Comparison of ENCODE assay signal across 16 cellular contexts in the genomic region with DNA sequence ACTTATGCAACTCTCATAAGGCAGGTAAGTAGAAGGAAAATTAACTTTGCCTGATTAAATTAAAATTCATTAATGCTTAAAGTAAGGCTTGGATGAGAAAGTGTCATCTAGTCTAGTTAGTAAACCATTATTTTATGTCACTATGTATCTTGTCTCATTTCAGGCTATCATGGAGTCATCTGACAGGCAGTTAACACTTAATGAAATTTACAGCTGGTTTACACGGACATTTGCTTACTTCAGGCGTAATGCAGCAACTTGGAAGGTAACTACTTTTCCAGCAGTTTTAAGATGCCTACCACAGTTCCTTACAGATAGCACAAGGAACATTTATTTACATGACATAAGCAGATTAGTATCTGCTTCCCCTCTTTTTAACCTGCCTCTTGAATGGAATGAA.
DNase-seq lines count a peak whose midpoint lies in the region; ATAC-seq and TF ChIP-seq lines count a peak whose summit lies in the region.
"Had no signal": no experiment of that assay in that cellular context is flagged by ENCODE, and none has a peak within 500 bp of the region (broad histone marks: within the 10 kb centered on the region; RNA-seq: fewer than 3 reads in every experiment).

No MANE protein-coding gene starts in this region.

- CTCF ChIA-PET in HEK293T (lab: Yijun Ruan, JAX) = no interaction called here

- H3K4me3 Mint-ChIP-seq in GM23338 (no peak overlapping the region), mesothelial cell of epicardium (no peak overlapping the region)
- no peak overlapping the region for H3K4me3 Mint-ChIP-seq in stimulated activated memory B cell treated with anti-CD40 and anti-IgM and Interleukin-4, amounts not matched to agents 10 μg/mL and 1 μg/mL and 100 μg/mL, for 72 hours
- H3K4me3 Mint-ChIP-seq: CD8-positive, alpha-beta memory T cell had no signal

- no peaks in the 10 kb centered on the region for H3F3A ChIP-seq in GM23338 (replicated peaks; ENCODE audit: low read depth)

- H3K9me2 ChIP-seq in GM23338 (ENCODE audit: insufficient read depth) = no peaks in the 10 kb centered on the region
- H3K9me2 ChIP-seq: SK-N-SH had no signal

- H3K27me3 ChIP-seq in GM23338 (ENCODE audit: insufficient read depth) = no peaks in the 10 kb centered on the region
- no peaks in the 10 kb centered on the region for H3K27me3 ChIP-seq in endocrine pancreas (ENCODE audit: control insufficient read depth, insufficient read depth, low read length)
- no peaks in the 10 kb centered on the region for H3K27me3 ChIP-seq in H7 (ENCODE audit: control insufficient read depth, insufficient read depth, low read length)
- H3K27me3 ChIP-seq: BLaER1 treated with 17β-estradiol and CSF1 and Interleukin-3, amounts not matched to agents 10 nM and 100 nM had no signal

- no peak for ATAC-seq in GM23338
- no peak for ATAC-seq in stimulated activated memory B cell treated with anti-CD40 and anti-IgM and Interleukin-4, amounts not matched to agents 10 μg/mL and 1 μg/mL and 100 μg/mL, for 72 hours
- ATAC-seq: HCT116 had no signal

- TF ChIP-seq CTCF in GM23338 (conservative IDR thresholded peaks at IDR 0.05; ENCODE audit: low read depth in 2 of 2) = no peak
- no peak for TF ChIP-seq CTCF in mesothelial cell of epicardium (IDR thresholded peaks at IDR 0.05; ENCODE audit: unreplicated experiment)

- H3K4me1 Mint-ChIP-seq in GM23338 (peaks cover 50% of the 10 kb centered on the region), mesothelial cell of epicardium (peaks cover 43% of the 10 kb centered on the region)
- no peaks in the 10 kb centered on the region for H3K4me1 Mint-ChIP-seq in stimulated activated memory B cell treated with anti-CD40 and anti-IgM and Interleukin-4, amounts not matched to agents 10 μg/mL and 1 μg/mL and 100 μg/mL, for 72 hours
- H3K4me1 Mint-ChIP-seq: CD8-positive, alpha-beta memory T cell had no signal

- H3K9ac ChIP-seq in endocrine pancreas (ENCODE audit: control insufficient read depth, insufficient read depth, low read length) = no peak overlapping the region
- H3K9ac ChIP-seq: BLaER1 treated with 17β-estradiol and CSF1 and Interleukin-3, amounts not matched to agents 10 nM and 100 nM; GM23248; SK-N-SH had no signal

- POLR2A ChIA-PET in HEK293T (lab: Yijun Ruan, JAX) = interaction anchor here (1.4 to 1.8 kb wide), 2 partner anchors 574 to 575 kb away, joined by 3 to 5 read pairs; no protein-coding TSS in a partner anchor

- H3K27me3 Mint-ChIP-seq in GM23338 (ENCODE audit: insufficient read depth, low read depth, poor library complexity) (no peaks in the 10 kb centered on the region), mesothelial cell of epicardium (ENCODE audit: low read depth) (peaks cover 5% of the 10 kb centered on the region)
- no peaks in the 10 kb centered on the region for H3K27me3 Mint-ChIP-seq in stimulated activated memory B cell treated with anti-CD40 and anti-IgM and Interleukin-4, amounts not matched to agents 10 μg/mL and 1 μg/mL and 100 μg/mL, for 72 hours

- peak overlapping the region; percentile 64; the same call in 1 of the 2 replicates for H3K27ac ChIP-seq in GM23338 (ENCODE audit: low read depth)
- H3K27ac ChIP-seq: BLaER1 treated with 17β-estradiol and CSF1 and Interleukin-3, amounts not matched to agents 10 nM and 100 nM; GM23248 had no signal

- H3K9me3 Mint-ChIP-seq in GM23338 (no peaks in the 10 kb centered on the region), mesothelial cell of epicardium (no peaks in the 10 kb centered on the region)
- H3K9me3 Mint-ChIP-seq in stimulated activated memory B cell treated with anti-CD40 and anti-IgM and Interleukin-4, amounts not matched to agents 10 μg/mL and 1 μg/mL and 100 μg/mL, for 72 hours = no peaks in the 10 kb centered on the region
- H3K9me3 Mint-ChIP-seq: CD8-positive, alpha-beta memory T cell had no signal

- H2AFZ ChIP-seq in GM23338 = no peak overlapping the region
- H2AFZ ChIP-seq: GM23248 had no signal

- no peaks in the 10 kb centered on the region for H3K36me3 Mint-ChIP-seq in GM23338 (ENCODE audit: low read depth)
- H3K36me3 Mint-ChIP-seq in mesothelial cell of epicardium = no peaks in the 10 kb centered on the region
- no peaks in the 10 kb centered on the region for H3K36me3 Mint-ChIP-seq in stimulated activated memory B cell treated with anti-CD40 and anti-IgM and Interleukin-4, amounts not matched to agents 10 μg/mL and 1 μg/mL and 100 μg/mL, for 72 hours
- H3K36me3 Mint-ChIP-seq: CD8-positive, alpha-beta memory T cell had no signal

- H3K27ac Mint-ChIP-seq in GM23338 = peak overlapping the region; percentile 66; the same call in 1 of the 2 replicates
- peak overlapping the region; percentile 68 for H3K27ac Mint-ChIP-seq in mesothelial cell of epicardium
- H3K27ac Mint-ChIP-seq in stimulated activated memory B cell treated with anti-CD40 and anti-IgM and Interleukin-4, amounts not matched to agents 10 μg/mL and 1 μg/mL and 100 μg/mL, for 72 hours = no peak overlapping the region
- H3K27ac Mint-ChIP-seq: CD8-positive, alpha-beta memory T cell had no signal

- H3K4me1 ChIP-seq in GM23338 (ENCODE audit: insufficient read depth) (peaks cover 61% of the 10 kb centered on the region), endocrine pancreas (ENCODE audit: control insufficient read depth, insufficient read depth, low read length) (peaks cover 50% of the 10 kb centered on the region)

- no peaks in the 10 kb centered on the region for H3K79me2 ChIP-seq in GM23338 (replicated peaks; ENCODE audit: insufficient read depth)

- peak overlapping the region; percentile 50 for H3K4me2 ChIP-seq in GM23338
- H3K4me2 ChIP-seq: SK-N-SH had no signal

- H3K36me3 ChIP-seq in GM23338 (ENCODE audit: insufficient read depth) = no peaks in the 10 kb centered on the region
- no peaks in the 10 kb centered on the region for H3K36me3 ChIP-seq in endocrine pancreas (ENCODE audit: control insufficient read depth, insufficient read depth, low read length)
- H3K36me3 ChIP-seq in H7 (replicated peaks; ENCODE audit: control insufficient read depth, insufficient read depth, low read length) = no peaks in the 10 kb centered on the region
- H3K36me3 ChIP-seq: BLaER1 treated with 17β-estradiol and CSF1 and Interleukin-3, amounts not matched to agents 10 nM and 100 nM had no signal

- H3K4me3 ChIP-seq in GM23338 (no peak overlapping the region), endocrine pancreas (ENCODE audit: control insufficient read depth, insufficient read depth, low read length) (peak overlapping the region; percentile 72), H7 (ENCODE audit: insufficient read depth, low read depth, low read length) (no peak overlapping the region)
- H3K4me3 ChIP-seq: BLaER1 treated with 17β-estradiol and CSF1 and Interleukin-3, amounts not matched to agents 10 nM and 100 nM; GM23248 had no signal

- DNase-seq in GM23338 (ENCODE audit: low spot score) (no peak), HEK293T (ENCODE audit: extremely low spot score) (no peak), mesothelial cell of epicardium (ENCODE audit: low spot score in 2 of 2, unreplicated experiment in 2 of 2) (no peak), DMS153 treated with DMSO at 0.1 percent for 48 hours (lab: John Stamatoyannopoulos, UW; ENCODE audit: unreplicated experiment) (no peak), H7 (no peak)
- DNase-seq: CD8-positive, alpha-beta memory T cell; DND-41; GM23248; NCI-H2227 treated with DMSO at 0.1 percent for 48 hours; NK-92 treated with Interleukin-12 subunit alpha and Interleukin-12 subunit beta, amount 100 ng/mL, for 24 hours; Right ventricle myocardium superior; SK-N-SH had no signal

- no peaks in the 10 kb centered on the region for H4K20me1 ChIP-seq in GM23338 (replicated peaks; ENCODE audit: insufficient read depth)
- H4K20me1 ChIP-seq: BLaER1 treated with 17β-estradiol and CSF1 and Interleukin-3, amounts not matched to agents 10 nM and 100 nM had no signal

- H3K9me3 ChIP-seq in endocrine pancreas (ENCODE audit: control insufficient read depth, low read length) = no peaks in the 10 kb centered on the region
- H3K9me3 ChIP-seq: BLaER1 treated with 17β-estradiol and CSF1 and Interleukin-3, amounts not matched to agents 10 nM and 100 nM; SK-N-SH had no signal

TF ChIP-seq in GM23338, 12 proteins besides CTCF, POLR2A, EP300 and RAD21 (continues in another document):
- TF ChIP-seq EZH2 (IDR thresholded peaks at IDR 0.05; ENCODE audit: low read depth, unreplicated experiment) (no peak), ZNF331 (CRISPR knock-in tag; IDR thresholded peaks at IDR 0.05; ENCODE audit: low read depth) (no peak), ZNF114 (CRISPR knock-in tag; IDR thresholded peaks at IDR 0.05) (no peak), JUNB (IDR thresholded peaks at IDR 0.05; ENCODE audit: unreplicated experiment) (no peak), POLR2AphosphoS5 (IDR thresholded peaks at IDR 0.05; ENCODE audit: low read depth) (no peak), NANOG (IDR thresholded peaks at IDR 0.05; ENCODE audit: borderline replicate concordance) (no peak), STAT1 (IDR thresholded peaks at IDR 0.05; ENCODE audit: unreplicated experiment) (no peak), EZH2phosphoT487 (IDR thresholded peaks at IDR 0.05; ENCODE audit: unreplicated experiment) (no peak)

TF ChIP-seq in HEK293T, 16 proteins besides CTCF, POLR2A, EP300 and RAD21:
- TF ChIP-seq ZNF384 (IDR thresholded peaks at IDR 0.05) = no peak
- TF ChIP-seq, protein P1, sequence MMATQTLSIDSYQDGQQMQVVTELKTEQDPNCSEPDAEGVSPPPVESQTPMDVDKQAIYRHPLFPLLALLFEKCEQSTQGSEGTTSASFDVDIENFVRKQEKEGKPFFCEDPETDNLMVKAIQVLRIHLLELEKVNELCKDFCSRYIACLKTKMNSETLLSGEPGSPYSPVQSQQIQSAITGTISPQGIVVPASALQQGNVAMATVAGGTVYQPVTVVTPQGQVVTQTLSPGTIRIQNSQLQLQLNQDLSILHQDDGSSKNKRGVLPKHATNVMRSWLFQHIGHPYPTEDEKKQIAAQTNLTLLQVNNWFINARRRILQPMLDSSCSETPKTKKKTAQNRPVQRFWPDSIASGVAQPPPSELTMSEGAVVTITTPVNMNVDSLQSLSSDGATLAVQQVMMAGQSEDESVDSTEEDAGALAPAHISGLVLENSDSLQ (IDR thresholded peaks at IDR 0.05) = peak; percentile 82
- TF ChIP-seq ARNT (IDR thresholded peaks at IDR 0.05) = peak; percentile 54; the same call in 1 of the 2 replicates
